In genomic region chr7:73560035-73560835, GRCh38 we compare ENCODE assay signal across 9 cellular contexts. TPM values are rescaled to one million over a fixed set of nuclear protein-coding genes. Genes with fewer than 3 reads are reported as not detected.
DNase-seq lines count a peak whose midpoint lies in the region; ATAC-seq and TF ChIP-seq lines count a peak whose summit lies in the region.
"Had no signal": no experiment of that assay in that cellular context is flagged by ENCODE, and none has a peak within 500 bp of the region (broad histone marks: within the 10 kb centered on the region; RNA-seq: fewer than 3 reads in every experiment).

No MANE protein-coding gene starts in this region.

- DNase-seq in AG09319 (ENCODE audit: extremely low read depth, low read depth) (peak; percentile 60), PC-3 (peak; percentile 57), fibroblast of mammary gland (ENCODE audit: low read depth) (peak; percentile 90), KG1 (lab: John Stamatoyannopoulos, UW) (no peak)
- no peak for DNase-seq in stimulated activated naive CD8-positive, alpha-beta T cell treated with anti-CD3 and anti-CD28 coated beads, Interleukin-15, Interleukin-2, amounts not matched to agents 100 U/mL and 50 U/mL, for 24 hours

- H2AFZ ChIP-seq in PC-3 (ENCODE audit: low read length): peak overlapping the region; percentile 47; the same call in 1 of the 2 replicates

- no peaks in the 10 kb centered on the region for H3K9me2 ChIP-seq in PC-3 (replicated peaks; ENCODE audit: low read length)

- H4K20me1 ChIP-seq in PC-3 (ENCODE audit: low read length): peaks cover 16% of the 10 kb centered on the region; the same call in 1 of the 2 replicates

- H3K79me2 ChIP-seq in PC-3 (ENCODE audit: low read length): peaks cover 17% of the 10 kb centered on the region

- no peaks in the 10 kb centered on the region for H3K36me3 ChIP-seq in PC-3 (ENCODE audit: low read depth, low read length)
- H3K36me3 ChIP-seq: suprapubic skin had no signal

- H3K4me2 ChIP-seq in PC-3 (ENCODE audit: low read length): no peak overlapping the region

- TF ChIP-seq CTCF in AG09319 (IDR thresholded peaks at IDR 0.05; ENCODE audit: low read depth, low read length) (no peak), PC-3 (conservative IDR thresholded peaks at IDR 0.05; ENCODE audit: low read depth, low read length) (no peak), fibroblast of mammary gland (conservative IDR thresholded peaks at IDR 0.05; ENCODE audit: control insufficient read depth, insufficient read depth, low read depth, low read length) (no peak)

- H3K4me3 ChIP-seq in PC-3 (ENCODE audit: low read length) (no peak overlapping the region), fibroblast of mammary gland (ENCODE audit: control insufficient read depth, low read depth, low read length) (no peak overlapping the region)
- H3K4me3 ChIP-seq: suprapubic skin had no signal

- H3F3A ChIP-seq in PC-3 (ENCODE audit: low read length, unreplicated experiment): no peaks in the 10 kb centered on the region

- H3K27ac ChIP-seq in PC-3 (ENCODE audit: low read length): no peak overlapping the region
- H3K27ac ChIP-seq: suprapubic skin had no signal

- no peaks in the 10 kb centered on the region for H3K9me3 ChIP-seq in PC-3 (ENCODE audit: low read length)
- H3K9me3 ChIP-seq: suprapubic skin had no signal

- H3K4me1 ChIP-seq in PC-3 (ENCODE audit: insufficient read depth, low read length): peaks cover 13% of the 10 kb centered on the region

- intact Hi-C loops in PC-3 (cut with micrococcal nuclease): no loop called here

- peak; percentile 38 for ATAC-seq in GM18868 (IDR thresholded peaks at IDR 0.05; ENCODE audit: unreplicated experiment)
- no peak for ATAC-seq in PC-3
- ATAC-seq in GM21576 (IDR thresholded peaks at IDR 0.05; ENCODE audit: unreplicated experiment): no peak
- ATAC-seq in HG03460 (IDR thresholded peaks at IDR 0.05; ENCODE audit: unreplicated experiment): no peak
- ATAC-seq in stimulated activated naive CD8-positive, alpha-beta T cell treated with anti-CD3 and anti-CD28 coated beads, Interleukin-15, Interleukin-2, amounts not matched to agents 100 U/mL and 50 U/mL, for 24 hours: no peak

- H3K9ac ChIP-seq in PC-3 (ENCODE audit: low read length): no peak overlapping the region

- no peaks in the 10 kb centered on the region for H3K27me3 ChIP-seq in PC-3 (ENCODE audit: low read length)
- H3K27me3 ChIP-seq: suprapubic skin had no signal

- BruUV-seq in PC-3 (replicated peaks; lab: Mats Ljungman, UMichigan): no TSS peak

- POLR2A ChIA-PET in PC-3 (lab: Charles Lee; ENCODE audit: unreplicated experiment): no interaction called here

- CTCF ChIA-PET in PC-3 (lab: Charles Lee): no interaction called here

RNA-seq across cellular contexts. Expression of gene BCL7B, which starts 2.7 kb away (rescaled TPM):
- total RNA-seq in PC-3 (2014; rRNA removed): 41.0 and 46.5 TPM in 2 replicates

RNA-seq across cellular contexts. Expression of gene TBL2, which starts 18.1 kb away (rescaled TPM):
- 62.8 and 73.0 TPM in 2 replicates for total RNA-seq in PC-3 (2014; rRNA removed)

RNA-seq across cellular contexts. Expression of gene BAZ1B, which starts 38.1 kb away (rescaled TPM):
- total RNA-seq in PC-3 (2014; rRNA removed): 45.5 and 62.5 TPM in 2 replicates

Comparison
In these comparisons a context has a peak if more than half of its experiments do, and no peak if none do; other contexts are left out.
1. DNase-seq: peak in AG09319 (single experiment), PC-3 (single experiment) and fibroblast of mammary gland (single experiment); none in KG1 (single experiment) and stimulated activated naive CD8-positive, alpha-beta T cell treated with anti-CD3 and anti-CD28 coated beads, Interleukin-15, Interleukin-2, amounts not matched to agents 100 U/mL and 50 U/mL, for 24 hours (single experiment).